1 cellular context compared by ENCODE assay signal in genomic region chr11:59259867-59260475, GRCh38.
TF ChIP-seq lines count a peak whose summit lies in the region.

No MANE protein-coding gene starts in this region.

TF ChIP-seq in GM12878, 131 proteins besides CTCF, POLR2A, EP300 and RAD21 (continued from another document):
- peak; percentile 67; the same call in 1 of the 2 replicates for TF ChIP-seq ATF2 (IDR thresholded peaks at IDR 0.05; ENCODE audit: low read length)
- TF ChIP-seq SKIL (IDR thresholded peaks at IDR 0.05; ENCODE audit: low read depth, poor library complexity, severe bottlenecking), result peak; percentile 39
- peak; percentile 77 for TF ChIP-seq EED (IDR thresholded peaks at IDR 0.05; ENCODE audit: low read depth)
- peak; percentile 56 for TF ChIP-seq NFIC (IDR thresholded peaks at IDR 0.05; ENCODE audit: low read depth, low read length)
- no peak for TF ChIP-seq CREM (IDR thresholded peaks at IDR 0.05; ENCODE audit: low read depth)
- TF ChIP-seq CHD1 (IDR thresholded peaks at IDR 0.05; ENCODE audit: low read depth, low read length), result no peak
- TF ChIP-seq JUNB (IDR thresholded peaks at IDR 0.05), result peak; percentile 86
- TF ChIP-seq BCL3 (IDR thresholded peaks at IDR 0.05; ENCODE audit: borderline replicate concordance, insufficient read depth, low read depth, low read length, poor library complexity, severe bottlenecking), result peak; percentile 41
- peak in 1 of 2 experiments; percentile 67; a peak in 1 of 4 replicates for TF ChIP-seq ETV6 (conservative IDR thresholded peaks at IDR 0.05 in 1 of 2, IDR thresholded peaks at IDR 0.05 in 1 of 2; ENCODE audit: borderline replicate concordance in 1 of 2, low read depth in 1 of 2)
- TF ChIP-seq IRF4 (IDR thresholded peaks at IDR 0.05; ENCODE audit: low read depth, low read length), result no peak; the same call in 1 of the 2 replicates
- TF ChIP-seq MEF2A (IDR thresholded peaks at IDR 0.05; ENCODE audit: insufficient read depth, low read depth, low read length), result 0 out of 2 replicates have a peak, but pooled peaks have one; percentile 29
- peak; percentile 84 for TF ChIP-seq RUNX3 (IDR thresholded peaks at IDR 0.05; ENCODE audit: low read length)
- 0 out of 2 replicates have a peak, but pooled peaks have one; percentile 30 for TF ChIP-seq ZBED1 (IDR thresholded peaks at IDR 0.05; ENCODE audit: borderline replicate concordance)
- peak; percentile 72; the same call in 1 of the 2 replicates for TF ChIP-seq FOXM1 (IDR thresholded peaks at IDR 0.05; ENCODE audit: low read depth, low read length)
- no peak for TF ChIP-seq SP1 (IDR thresholded peaks at IDR 0.05; ENCODE audit: low read depth, low read length)
